ENCODE assay signal across 1 cellular context in the genomic region with DNA sequence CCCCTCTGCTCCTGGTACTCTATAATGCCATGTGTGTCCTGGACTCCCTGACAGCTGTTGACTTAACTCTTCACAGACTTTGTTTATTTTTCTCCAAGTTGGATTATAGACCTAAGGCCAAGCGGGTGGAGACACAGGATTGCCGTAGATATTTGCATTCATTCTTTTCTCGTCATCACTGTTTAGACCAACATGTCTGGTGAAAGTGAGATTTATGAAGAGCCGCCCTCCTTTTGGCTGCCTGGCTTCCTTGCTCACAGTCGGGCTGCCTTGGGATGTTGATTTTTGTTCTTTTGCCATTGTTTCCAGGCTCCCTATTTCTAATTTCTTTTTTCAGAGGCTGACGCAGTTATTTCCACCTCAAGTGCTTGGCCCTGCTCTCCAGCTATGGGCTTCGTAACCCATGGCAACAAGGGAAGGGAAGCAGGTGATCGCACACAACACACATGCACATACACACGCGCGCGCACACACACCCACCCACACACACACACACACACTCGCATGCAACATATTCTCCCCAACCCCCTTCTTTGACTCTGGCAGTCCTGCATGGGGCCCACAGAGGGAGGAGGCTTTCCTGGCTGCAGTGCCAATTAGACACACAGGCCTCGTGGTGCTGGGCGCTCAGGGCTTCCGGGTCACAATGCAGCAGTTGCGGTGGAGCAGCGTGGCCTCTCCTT.
TF ChIP-seq lines count a peak whose summit lies in the region.

No MANE protein-coding gene starts in this region.

TF ChIP-seq in H1, 55 proteins besides CTCF, POLR2A, EP300 and RAD21:
- no peak for TF ChIP-seq RBBP5 (IDR thresholded peaks at IDR 0.05; ENCODE audit: borderline replicate concordance, low read depth, low read length)
- no peak for TF ChIP-seq KDM5A (IDR thresholded peaks at IDR 0.05; ENCODE audit: low read length)
- TF ChIP-seq POU5F1 (IDR thresholded peaks at IDR 0.05; ENCODE audit: low read depth, low read length), result no peak
- TF ChIP-seq CTBP2 (IDR thresholded peaks at IDR 0.05; ENCODE audit: borderline replicate concordance, insufficient read depth, insufficient read length, low read length), result no peak
- TF ChIP-seq BRCA1 (IDR thresholded peaks at IDR 0.05; ENCODE audit: low read depth, low read length), result no peak
- TF ChIP-seq YY1 (IDR thresholded peaks at IDR 0.05; ENCODE audit: low read depth, low read length), result no peak
- TF ChIP-seq RXRA (IDR thresholded peaks at IDR 0.05; ENCODE audit: insufficient read depth, low read depth, low read length), result no peak
- no peak for TF ChIP-seq KDM4A (IDR thresholded peaks at IDR 0.05; ENCODE audit: low read depth, low read length, severe bottlenecking)
- no peak for TF ChIP-seq EGR1 (IDR thresholded peaks at IDR 0.05; ENCODE audit: borderline replicate concordance, low read depth, low read length)
- TF ChIP-seq JUND (IDR thresholded peaks at IDR 0.05; ENCODE audit: low read length), result no peak
- TF ChIP-seq RNF2 (IDR thresholded peaks at IDR 0.05; ENCODE audit: borderline replicate concordance, low read depth, low read length, missing control alignments, poor library complexity, severe bottlenecking), result no peak
- TF ChIP-seq ASH2L (IDR thresholded peaks at IDR 0.05; ENCODE audit: low read length), result no peak
- TF ChIP-seq TCF12 (IDR thresholded peaks at IDR 0.05; ENCODE audit: low read depth, low read length), result no peak
- no peak for TF ChIP-seq CEBPB (IDR thresholded peaks at IDR 0.05; ENCODE audit: low read depth, low read length)
- no peak for TF ChIP-seq FOSL1 (IDR thresholded peaks at IDR 0.05; ENCODE audit: insufficient read depth, low read depth, low read length)
- no peak for TF ChIP-seq SIX5 (IDR thresholded peaks at IDR 0.05; ENCODE audit: low read depth, low read length)
- TF ChIP-seq, protein P1, sequence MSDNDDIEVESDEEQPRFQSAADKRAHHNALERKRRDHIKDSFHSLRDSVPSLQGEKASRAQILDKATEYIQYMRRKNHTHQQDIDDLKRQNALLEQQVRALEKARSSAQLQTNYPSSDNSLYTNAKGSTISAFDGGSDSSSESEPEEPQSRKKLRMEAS (IDR thresholded peaks at IDR 0.05), result no peak
- TF ChIP-seq HDAC2 (IDR thresholded peaks at IDR 0.05; ENCODE audit: borderline replicate concordance in 1 of 2, low read depth in 2 of 2, low read length in 2 of 2), result no peak
- TF ChIP-seq, protein P2, sequence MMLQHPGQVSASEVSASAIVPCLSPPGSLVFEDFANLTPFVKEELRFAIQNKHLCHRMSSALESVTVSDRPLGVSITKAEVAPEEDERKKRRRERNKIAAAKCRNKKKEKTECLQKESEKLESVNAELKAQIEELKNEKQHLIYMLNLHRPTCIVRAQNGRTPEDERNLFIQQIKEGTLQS (IDR thresholded peaks at IDR 0.05; ENCODE audit: insufficient read depth, low read depth, low read length), result no peak
- TF ChIP-seq ZNF274 (IDR thresholded peaks at IDR 0.05; ENCODE audit: borderline replicate concordance, extremely low read depth, low read length), result no peak
